8 cellular contexts compared by ENCODE assay signal in genomic region chr10:43396061-43396927, GRCh38. TPM values are rescaled to one million over a fixed set of nuclear protein-coding genes. Genes with fewer than 3 reads are reported as not detected.
DNase-seq lines count a peak whose midpoint lies in the region; ATAC-seq lines count a peak whose summit lies in the region.

No MANE protein-coding gene starts in this region.

- peaks cover 86% of the 10 kb centered on the region for H3K36me3 Mint-ChIP-seq in activated CD8-positive, alpha-beta T cell treated with anti-CD3 and anti-CD28 coated beads, Interleukin-2, amount 10 ng/mL, durations not matched to agents 7 days and 5 days (ENCODE audit: low read depth)
- peaks cover 87% of the 10 kb centered on the region for H3K36me3 Mint-ChIP-seq in effector memory CD8-positive, alpha-beta T cell (ENCODE audit: insufficient read depth)

- CTCF ChIA-PET in activated CD8-positive, alpha-beta T cell treated with anti-CD3 and anti-CD28 coated beads, Interleukin-2, amount 10 ng/mL, durations not matched to agents 7 days and 5 days (lab: Charles Lee), result interaction anchor here (0.7 to 1.5 kb wide), 8 partner anchors 9 to 41 kb away, joined by 3 to 5 read pairs (median 4); partner anchors contain the start of genes FXYD4, HNRNPF and ZNF487

- H3K9me3 Mint-ChIP-seq in activated CD8-positive, alpha-beta T cell treated with anti-CD3 and anti-CD28 coated beads, Interleukin-2, amount 10 ng/mL, durations not matched to agents 7 days and 5 days (ENCODE audit: insufficient read depth), result no peaks in the 10 kb centered on the region
- no peaks in the 10 kb centered on the region for H3K9me3 Mint-ChIP-seq in effector memory CD8-positive, alpha-beta T cell

- H3K4me1 Mint-ChIP-seq in activated CD8-positive, alpha-beta T cell treated with anti-CD3 and anti-CD28 coated beads, Interleukin-2, amount 10 ng/mL, durations not matched to agents 7 days and 5 days (ENCODE audit: low read depth), result peaks cover 73% of the 10 kb centered on the region
- H3K4me1 Mint-ChIP-seq in effector memory CD8-positive, alpha-beta T cell (ENCODE audit: low read depth in 2 of 2), result peaks cover 58 to 80% of the 10 kb centered on the region in 2 donors

- peak; percentile 45 for DNase-seq in A172 (ENCODE audit: low spot score)
- peak; percentile 48 for DNase-seq in NCI-H446 treated with DMSO at 0.1 percent for 48 hours (lab: John Stamatoyannopoulos, UW)
- DNase-seq in activated CD8-positive, alpha-beta T cell treated with anti-CD3 and anti-CD28 coated beads, Interleukin-2, amount 10 ng/mL, durations not matched to agents 7 days and 5 days, result peak; percentile 85
- peak; percentile 50 to 52 (median 50) for DNase-seq in effector memory CD8-positive, alpha-beta T cell
- DNase-seq in medulla oblongata (ENCODE audit: extremely low spot score), result peak; percentile 70
- peak; percentile 35 to 60 (median 39) for DNase-seq in stimulated activated CD4-positive, alpha-beta T cell treated with anti-CD3 and anti-CD28 coated beads, TNF-alpha, amount 100 ng/mL, for 4 hours (ENCODE audit: low read depth in 3 of 3)

- ATAC-seq in GM18861 (IDR thresholded peaks at IDR 0.05; ENCODE audit: unreplicated experiment) (peak; percentile 21), HG03060 (IDR thresholded peaks at IDR 0.05; ENCODE audit: low read depth, unreplicated experiment) (peak; percentile 7)
- ATAC-seq in activated CD8-positive, alpha-beta T cell treated with anti-CD3 and anti-CD28 coated beads, Interleukin-2, amount 10 ng/mL, durations not matched to agents 7 days and 5 days, result peak; percentile 70
- ATAC-seq in effector memory CD8-positive, alpha-beta T cell (replicated peaks), result peak; percentile 53

- no peaks in the 10 kb centered on the region for H3K27me3 Mint-ChIP-seq in activated CD8-positive, alpha-beta T cell treated with anti-CD3 and anti-CD28 coated beads, Interleukin-2, amount 10 ng/mL, durations not matched to agents 7 days and 5 days (ENCODE audit: low read depth)
- H3K27me3 Mint-ChIP-seq in effector memory CD8-positive, alpha-beta T cell, result no peaks in the 10 kb centered on the region

- H3K27ac Mint-ChIP-seq in activated CD8-positive, alpha-beta T cell treated with anti-CD3 and anti-CD28 coated beads, Interleukin-2, amount 10 ng/mL, durations not matched to agents 7 days and 5 days, result peak overlapping the region; percentile 91
- peak overlapping the region; percentile 87 to 98 for H3K27ac Mint-ChIP-seq in effector memory CD8-positive, alpha-beta T cell

- peak overlapping the region; percentile 91 for H3K4me3 Mint-ChIP-seq in activated CD8-positive, alpha-beta T cell treated with anti-CD3 and anti-CD28 coated beads, Interleukin-2, amount 10 ng/mL, durations not matched to agents 7 days and 5 days
- peak overlapping the region; percentile 86 to 97 for H3K4me3 Mint-ChIP-seq in effector memory CD8-positive, alpha-beta T cell

- POLR2A ChIA-PET in activated CD8-positive, alpha-beta T cell treated with anti-CD3 and anti-CD28 coated beads, Interleukin-2, amount 10 ng/mL, durations not matched to agents 7 days and 5 days (lab: Charles Lee), result interaction anchor here (0.6 to 8.7 kb wide), 10 partner anchors 10 to 258 kb away, joined by 3 to 179 read pairs (median 4); partner anchors contain the start of genes CSGALNACT2 and HNRNPF

RNA-seq across cellular contexts. Expression of gene HNRNPF, which starts 12.7 kb away (rescaled TPM):
- 328 and 348 TPM in 2 replicates for total RNA-seq in A172 (2014; rRNA removed; shearing (Covaris generic))
- 100 to 1,000 TPM; 512 to 515 TPM for total RNA-seq in activated CD8-positive, alpha-beta T cell treated with anti-CD3 and anti-CD28 coated beads, Interleukin-2, amount 10 ng/mL, durations not matched to agents 7 days and 5 days

RNA-seq across cellular contexts. Expression of gene FXYD4, which starts 24.9 kb away (rescaled TPM):
- total RNA-seq in A172 (2014; rRNA removed; shearing (Covaris generic)), result not detected in 2 replicates
- not detected for total RNA-seq in activated CD8-positive, alpha-beta T cell treated with anti-CD3 and anti-CD28 coated beads, Interleukin-2, amount 10 ng/mL, durations not matched to agents 7 days and 5 days

RNA-seq across cellular contexts. Expression of gene ZNF487, which starts 40.6 kb away (rescaled TPM):
- 6.6 TPM in 2 replicates for total RNA-seq in A172 (2014; rRNA removed; shearing (Covaris generic))
- total RNA-seq in activated CD8-positive, alpha-beta T cell treated with anti-CD3 and anti-CD28 coated beads, Interleukin-2, amount 10 ng/mL, durations not matched to agents 7 days and 5 days, result 1 to 10 TPM; 4.8 to 5.2 TPM

Comparison
In these comparisons a context has a peak if more than half of its experiments do, and no peak if none do; other contexts are left out.
1. Peak in every context shown above with its lines: DNase-seq and ATAC-seq.
2. ATAC-seq: peak in every context shown above with its lines; median percentile 70 in activated CD8-positive, alpha-beta T cell treated with anti-CD3 and anti-CD28 coated beads, Interleukin-2, amount 10 ng/mL, durations not matched to agents 7 days and 5 days; 53 in effector memory CD8-positive, alpha-beta T cell; 21 in GM18861; 7 in HG03060.